8 cellular contexts compared by ENCODE assay signal in the genomic region with DNA sequence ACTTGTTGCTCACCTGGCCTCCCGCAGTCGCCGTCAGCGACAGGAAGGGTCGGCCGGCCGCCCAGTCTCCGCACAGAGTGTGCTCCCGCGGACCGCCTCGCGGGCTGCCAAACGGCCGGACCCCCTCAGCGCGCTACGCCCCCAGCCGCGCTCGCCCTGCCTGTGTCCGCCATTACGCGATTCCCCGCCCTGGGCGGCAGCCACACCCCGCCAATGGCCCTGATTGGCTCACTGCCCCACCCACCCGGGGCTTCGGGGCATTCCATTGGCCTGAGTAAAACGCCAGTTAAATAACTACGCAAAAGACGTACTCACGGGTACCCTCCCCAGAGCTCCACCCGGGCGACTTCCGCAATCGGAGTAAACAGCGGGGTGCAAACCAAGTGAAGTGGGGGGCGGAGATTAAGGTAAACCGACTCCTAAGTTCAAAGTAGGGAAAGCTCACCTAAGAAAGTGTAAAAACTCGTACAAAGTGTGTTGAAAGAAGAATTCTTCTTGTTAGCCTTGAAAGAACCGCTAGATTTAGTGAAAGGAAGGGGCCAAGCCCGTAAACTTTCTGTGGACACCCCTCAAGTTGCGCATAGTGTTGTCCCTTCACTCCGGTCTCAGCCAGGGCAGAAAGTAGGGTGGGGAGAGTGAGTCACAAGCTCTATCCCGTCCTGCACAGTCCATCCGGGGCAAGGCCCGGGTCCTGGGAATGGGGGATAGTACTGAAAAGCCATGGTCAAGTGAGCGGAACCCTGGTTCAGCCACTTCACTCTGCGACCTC. TPM values are rescaled to one million over a fixed set of nuclear protein-coding genes. Genes with fewer than 3 reads are reported as not detected.
DNase-seq lines count a peak whose midpoint lies in the region; ATAC-seq, FAIRE-seq and TF ChIP-seq lines count a peak whose summit lies in the region.

A gene with protein sequence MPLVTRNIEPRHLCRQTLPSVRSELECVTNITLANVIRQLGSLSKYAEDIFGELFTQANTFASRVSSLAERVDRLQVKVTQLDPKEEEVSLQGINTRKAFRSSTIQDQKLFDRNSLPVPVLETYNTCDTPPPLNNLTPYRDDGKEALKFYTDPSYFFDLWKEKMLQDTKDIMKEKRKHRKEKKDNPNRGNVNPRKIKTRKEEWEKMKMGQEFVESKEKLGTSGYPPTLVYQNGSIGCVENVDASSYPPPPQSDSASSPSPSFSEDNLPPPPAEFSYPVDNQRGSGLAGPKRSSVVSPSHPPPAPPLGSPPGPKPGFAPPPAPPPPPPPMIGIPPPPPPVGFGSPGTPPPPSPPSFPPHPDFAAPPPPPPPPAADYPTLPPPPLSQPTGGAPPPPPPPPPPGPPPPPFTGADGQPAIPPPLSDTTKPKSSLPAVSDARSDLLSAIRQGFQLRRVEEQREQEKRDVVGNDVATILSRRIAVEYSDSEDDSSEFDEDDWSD (minus strand): TSS at position 195 of the 769 bp plus-strand sequence. CDS start 61,277 bp downstream, outside the sequence.

- peaks cover 8% of the 10 kb centered on the region for H3K4me1 ChIP-seq in hepatocyte (ENCODE audit: insufficient read depth)

- peaks cover 25% of the 10 kb centered on the region for H4K20me1 ChIP-seq in hepatocyte (ENCODE audit: insufficient read depth, poor library complexity, severe bottlenecking)

- peaks cover 44% of the 10 kb centered on the region for H3K79me2 ChIP-seq in hepatocyte

- TF ChIP-seq CTCF in hepatocyte (IDR thresholded peaks at IDR 0.05; ENCODE audit: poor library complexity) (no peak), D721Med (IDR thresholded peaks at IDR 0.05; ENCODE audit: insufficient read depth, missing control alignments) (no peak)

- peak within 1 kb of the TSS; percentile 96 for H3K27ac ChIP-seq in hepatocyte

- no peak for FAIRE-seq in D721Med (lab: Jason Lieb, UNC)

- H3K9me3 ChIP-seq in hepatocyte (ENCODE audit: low read depth), result no peaks in the 10 kb centered on the region

- peak within 1 kb of the TSS; percentile 54 for H2AFZ ChIP-seq in hepatocyte

- peak; percentile 75 for ATAC-seq in GM18508 (IDR thresholded peaks at IDR 0.05; ENCODE audit: insufficient read depth, unreplicated experiment)
- ATAC-seq in HG03025 (IDR thresholded peaks at IDR 0.05; ENCODE audit: low FRiP score, unreplicated experiment), result peak; percentile 89

- peak; percentile 93 to 96 for DNase-seq in NCI-H2081 (lab: John Stamatoyannopoulos, UW)
- peak; percentile 95 for DNase-seq in T1000 (lab: John Stamatoyannopoulos, UW)
- peak; percentile 99 for DNase-seq in astrocyte of the hippocampus (ENCODE audit: low read depth, low spot score)
- DNase-seq in hepatocyte (ENCODE audit: low spot score), result peak; percentile 98
- peak; percentile 91 for DNase-seq in renal cortical epithelial cell (ENCODE audit: low read depth)
- no peak for DNase-seq in D721Med (ENCODE audit: insufficient read length, low spot score)

- 3% methylated on average over 50 of the region's 50 CpGs for WGBS in hepatocyte (ENCODE audit: low lambda C conversion rate, missing lambda C conversion rate)

- no peaks in the 10 kb centered on the region for H3K36me3 ChIP-seq in hepatocyte (replicated peaks; ENCODE audit: insufficient read depth, low read depth)

- peak within 1 kb of the TSS; percentile 86 for H3K4me2 ChIP-seq in hepatocyte

- no peaks in the 10 kb centered on the region for H3K27me3 ChIP-seq in hepatocyte

- H3K4me3 ChIP-seq in hepatocyte, result peak within 1 kb of the TSS; percentile 87

- H3K9me2 ChIP-seq in hepatocyte (replicated peaks; ENCODE audit: insufficient read depth), result no peaks in the 10 kb centered on the region

RNA-seq across cellular contexts. Expression of the gene that starts here (rescaled TPM):
- total RNA-seq in hepatocyte, result 25.2 and 28.5 TPM in 2 replicates
- polyA plus RNA-seq in hepatocyte, result 45.6 and 61.1 TPM in 2 replicates
- 15.1 and 48.0 TPM in 2 replicates for total RNA-seq in renal cortical epithelial cell
